ENCODE assay signal across 8 cellular contexts in the genomic region with DNA sequence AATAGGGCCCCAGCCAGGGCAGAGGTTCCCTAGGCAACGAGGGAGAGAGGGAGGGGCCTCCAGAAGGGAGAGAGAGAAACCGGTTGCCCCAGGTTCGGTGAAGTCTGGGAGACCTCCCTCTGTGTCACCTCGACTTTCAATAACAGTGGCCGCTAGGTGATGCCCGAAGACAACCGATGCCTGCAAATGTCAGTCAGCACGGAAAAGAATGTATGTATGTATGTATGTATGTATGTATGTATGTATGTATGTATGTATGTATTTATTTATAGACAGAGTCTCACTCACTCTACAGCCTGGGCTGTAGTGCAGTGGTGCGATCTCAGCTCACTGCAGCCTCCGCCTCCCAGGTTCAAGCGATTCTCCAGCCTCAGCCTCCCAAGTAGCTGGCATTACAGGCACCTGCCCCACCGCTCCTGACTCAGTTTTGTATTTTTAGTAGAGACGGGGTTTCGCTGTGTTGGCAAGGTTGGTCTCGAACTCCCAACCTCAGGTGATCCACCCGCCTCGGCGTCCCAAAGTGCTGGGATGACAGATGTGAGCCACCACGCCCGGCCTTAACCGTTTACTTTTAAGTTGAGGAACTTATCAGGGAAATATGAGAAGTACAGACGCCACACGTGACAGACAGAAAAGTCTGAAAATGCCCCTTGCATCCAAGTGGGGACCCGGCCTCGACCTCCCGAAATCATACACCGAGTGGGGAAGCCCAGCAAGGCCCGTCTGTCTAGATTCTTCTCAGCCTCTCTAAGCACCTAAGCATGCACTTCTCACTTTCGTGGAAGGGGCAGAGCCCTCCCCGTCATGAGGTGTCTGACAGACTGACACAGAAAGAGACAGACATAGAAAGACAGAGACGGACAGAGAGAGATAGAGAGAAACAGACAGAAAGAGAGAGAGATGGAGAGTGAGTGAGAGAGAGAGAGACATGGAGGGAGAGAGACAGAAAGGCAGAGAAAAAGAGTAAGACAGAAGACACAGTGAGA.
DNase-seq lines count a peak whose midpoint lies in the region; ATAC-seq and TF ChIP-seq lines count a peak whose summit lies in the region.
"Not testable (repeated sequence)": the region's sequence is repeated elsewhere in the genome, so short reads cannot be mapped to it uniquely, and the experiment has no call there.

No MANE protein-coding gene starts in this region.

- CTCF ChIA-PET in WTC11 (lab: Charles Lee), result interaction anchor here (0.7 to 1.9 kb wide), 6 partner anchors 11 to 899 kb away, joined by 3 to 12 read pairs (median 4); no protein-coding TSS in a partner anchor

- peak overlapping the region in 2 of 4 experiments; percentile 27 to 35 for H3K4me3 ChIP-seq in fibroblast of lung (replicated peaks in 1 of 4; ENCODE audit: control extremely low read depth in 1 of 4, insufficient read depth in 1 of 4, low read depth in 3 of 4, low read length in 4 of 4)
- H3K4me3 ChIP-seq in left lung, result peak overlapping the region; percentile 11 to 20
- H3K4me3 ChIP-seq in skeletal muscle cell (ENCODE audit: low read depth, low read length), result peak overlapping the region; percentile 34
- peak overlapping the region in 3 of 4 donors; percentile 21 to 36 (median 36) for H3K4me3 ChIP-seq in upper lobe of left lung

- not testable (repeated sequence) for H3K4me1 Mint-ChIP-seq in WTC11; activated naive CD8-positive, alpha-beta T cell treated with anti-CD3 and anti-CD28 coated beads, Interleukin-2, amount 50 U/mL, for 24 hours

- H3K9me3 ChIP-seq in fibroblast of lung (ENCODE audit: control insufficient read depth, insufficient read depth, low read depth, low read length); left lung; upper lobe of left lung: not testable (repeated sequence)

- H3K4me1 ChIP-seq in fibroblast of lung (ENCODE audit: control insufficient read depth, extremely low read depth, insufficient read depth, low read length); left lung: not testable (repeated sequence)
- peaks cover 0 to 19% (median 8%) of the 10 kb centered on the region in 4 donors for H3K4me1 ChIP-seq in upper lobe of left lung

- POLR2A ChIA-PET in WTC11 (lab: Charles Lee), result not testable (repeated sequence)

- H3K4me3 Mint-ChIP-seq in WTC11, result not testable (repeated sequence)
- H3K4me3 Mint-ChIP-seq in activated naive CD8-positive, alpha-beta T cell treated with anti-CD3 and anti-CD28 coated beads, Interleukin-2, amount 50 U/mL, for 24 hours, result peak overlapping the region; percentile 56

- not testable (repeated sequence) for H3K9me3 Mint-ChIP-seq in WTC11; activated naive CD8-positive, alpha-beta T cell treated with anti-CD3 and anti-CD28 coated beads, Interleukin-2, amount 50 U/mL, for 24 hours

- TF ChIP-seq CTCF in GM10266 (IDR thresholded peaks at IDR 0.05; ENCODE audit: control insufficient read depth, insufficient read depth, low read depth, missing control alignments), result peak; percentile 54
- not testable (repeated sequence) for TF ChIP-seq CTCF in WTC11 (IDR thresholded peaks at IDR 0.05)
- TF ChIP-seq CTCF in fibroblast of lung (conservative IDR thresholded peaks at IDR 0.05 in 1 of 2, IDR thresholded peaks at IDR 0.05 in 1 of 2; ENCODE audit: low read depth in 1 of 2, low read length in 2 of 2), result peak; percentile 38 to 48
- peak; percentile 45 to 49 for TF ChIP-seq CTCF in left lung (IDR thresholded peaks at IDR 0.05)
- peak; percentile 17 to 69 (median 46) for TF ChIP-seq CTCF in upper lobe of left lung (IDR thresholded peaks at IDR 0.05)

- WGBS in upper lobe of left lung, 2 donors, result 38 to 41% methylated on average over 27 to 31 of the region's 31 CpGs

- TF ChIP-seq EP300 in upper lobe of left lung (IDR thresholded peaks at IDR 0.05), result not testable (repeated sequence)

- not testable (repeated sequence) for H3K9ac ChIP-seq in fibroblast of lung (ENCODE audit: insufficient read depth, low read length)

- not testable (repeated sequence) for H2AFZ ChIP-seq in fibroblast of lung (ENCODE audit: low read length)

- H3K27ac ChIP-seq in fibroblast of lung (ENCODE audit: insufficient read depth, low read length); left lung; upper lobe of left lung: not testable (repeated sequence)

- H3K4me2 ChIP-seq in fibroblast of lung (ENCODE audit: extremely low read depth, insufficient read depth, low read length), result peak overlapping the region; percentile 51

- not testable (repeated sequence) for H3K27me3 ChIP-seq in fibroblast of lung (ENCODE audit: control insufficient read depth, insufficient read depth, low read length); upper lobe of left lung
- H3K27me3 ChIP-seq in left lung, result peaks cover 0 to 42% of the 10 kb centered on the region in 2 donors

- not testable (repeated sequence) for H3K27me3 Mint-ChIP-seq in WTC11 (ENCODE audit: low read depth); activated naive CD8-positive, alpha-beta T cell treated with anti-CD3 and anti-CD28 coated beads, Interleukin-2, amount 50 U/mL, for 24 hours

- not testable (repeated sequence) for H3K36me3 Mint-ChIP-seq in WTC11; activated naive CD8-positive, alpha-beta T cell treated with anti-CD3 and anti-CD28 coated beads, Interleukin-2, amount 50 U/mL, for 24 hours (ENCODE audit: low read depth)

- not testable (repeated sequence) for H4K20me1 ChIP-seq in fibroblast of lung (ENCODE audit: control insufficient read depth, extremely low read depth, insufficient read depth, low read length)

- in situ Hi-C loops in KBM-7 (cut with MboI; ENCODE audit: low pct_unique_long_range_greater_than_20kb, low sequenced_read_pairs), result not testable (repeated sequence)

- H3K27ac Mint-ChIP-seq in WTC11, result peak overlapping the region; percentile 75
- not testable (repeated sequence) for H3K27ac Mint-ChIP-seq in activated naive CD8-positive, alpha-beta T cell treated with anti-CD3 and anti-CD28 coated beads, Interleukin-2, amount 50 U/mL, for 24 hours

- ATAC-seq in WTC11 (peak; percentile 53), left lung (peak; percentile 56)
- ATAC-seq in activated naive CD8-positive, alpha-beta T cell treated with anti-CD3 and anti-CD28 coated beads, Interleukin-2, amount 50 U/mL, for 24 hours, result peak; percentile 65
- ATAC-seq in upper lobe of left lung (ENCODE audit: low FRiP score in 2 of 2), result not testable (repeated sequence)

- intact Hi-C loops in left lung (cut with DNase I), result not testable (repeated sequence)

- H3K79me2 ChIP-seq in fibroblast of lung (ENCODE audit: control insufficient read depth, insufficient read depth, low read length), result not testable (repeated sequence)

- H3K36me3 ChIP-seq in fibroblast of lung (ENCODE audit: control insufficient read depth, insufficient read depth, low read length); left lung; upper lobe of left lung: not testable (repeated sequence)

- not testable (repeated sequence) for DNase-seq in GM10266 (ENCODE audit: extremely low spot score)
- DNase-seq in KBM-7 (peak; percentile 63), WTC11 (ENCODE audit: low spot score) (peak; percentile 92), fibroblast of lung (ENCODE audit: low read depth in 2 of 2) (peak; percentile 55 to 72), left lung (peak; percentile 57 to 78), skeletal muscle cell (ENCODE audit: low read depth) (peak; percentile 21), upper lobe of left lung (peak in 1 of 2 donors; percentile 80)
- DNase-seq in activated naive CD8-positive, alpha-beta T cell treated with anti-CD3 and anti-CD28 coated beads, Interleukin-2, amount 50 U/mL, for 24 hours, result peak; percentile 41

- not testable (repeated sequence) for TF ChIP-seq POLR2A in upper lobe of left lung (IDR thresholded peaks at IDR 0.05)
